ENCODE assay signal across 8 cellular contexts in the genomic region with DNA sequence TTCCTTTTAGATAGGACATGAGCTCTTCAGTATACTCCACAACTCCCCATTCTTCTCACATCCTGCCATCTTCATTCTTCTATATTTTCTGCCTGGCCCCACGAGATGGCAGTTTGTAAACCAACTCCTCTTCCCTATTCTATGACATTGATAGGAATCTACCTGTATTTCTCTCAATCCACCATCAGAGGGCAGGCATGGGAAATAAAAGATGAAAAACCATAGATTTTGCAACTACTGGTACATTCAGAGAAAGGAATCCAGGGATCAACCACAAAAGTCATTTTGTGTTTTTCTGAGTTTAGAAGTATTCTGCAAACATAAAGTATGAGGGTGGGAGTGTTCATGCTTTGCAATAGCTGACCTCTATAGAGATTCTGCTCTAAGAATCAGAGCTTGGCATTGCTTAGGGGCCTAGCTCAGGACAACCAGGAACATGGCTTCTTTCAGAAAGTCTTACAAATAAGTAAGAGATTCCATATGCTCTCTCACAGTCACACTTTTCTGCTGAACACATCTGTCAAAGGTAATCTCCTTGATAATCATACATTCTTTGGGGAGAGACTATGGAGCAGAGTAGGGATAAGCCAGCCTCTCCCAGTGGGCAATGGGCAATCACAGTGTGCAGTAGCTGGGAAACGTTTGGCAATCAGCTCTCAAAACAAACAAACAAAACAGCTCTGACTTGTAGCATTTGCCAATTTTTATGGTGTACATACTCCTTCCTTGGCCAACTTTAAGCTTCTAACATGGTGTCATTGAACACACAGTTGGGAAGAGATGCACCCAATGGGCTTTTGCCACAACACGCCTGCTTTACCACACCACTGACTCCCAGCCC. TPM values are rescaled to one million over a fixed set of nuclear protein-coding genes. Genes with fewer than 3 reads are reported as not detected.
DNase-seq lines count a peak whose midpoint lies in the region; TF ChIP-seq lines count a peak whose summit lies in the region.

No MANE protein-coding gene starts in this region.

- CTCF ChIA-PET in A673 (lab: Charles Lee) = interaction anchor here (1.6 kb wide), 1 partner anchor 294 kb away, joined by 4 read pairs; no protein-coding TSS in a partner anchor
- CTCF ChIA-PET in activated CD4-positive, alpha-beta memory T cell treated with anti-CD3 and anti-CD28 coated beads for 36 hours (lab: Charles Lee) = interaction anchor here (0.6 to 2.4 kb wide), 10 partner anchors 9 to 462 kb away, joined by 3 to 18 read pairs (median 4); no protein-coding TSS in a partner anchor

- H3K4me3 Mint-ChIP-seq in activated CD4-positive, alpha-beta memory T cell treated with anti-CD3 and anti-CD28 coated beads for 36 hours = no peak overlapping the region

- intact Hi-C loops in A673 (cut with micrococcal nuclease; ENCODE audit: unreplicated experiment) = loop anchor here (1.0 to 5.0 kb wide), 3 partner anchors 79 to 294 kb away; no protein-coding TSS in a partner anchor
- intact Hi-C loops in activated CD4-positive, alpha-beta memory T cell treated with anti-CD3 and anti-CD28 coated beads for 36 hours (cut with micrococcal nuclease) = loop anchor here (1.0 kb wide), 3 partner anchors 75 to 294 kb away; no protein-coding TSS in a partner anchor

- H3K4me2 ChIP-seq in OCI-LY3 (ENCODE audit: low read length) = no peak overlapping the region

- H3K9ac ChIP-seq in OCI-LY3 (ENCODE audit: low read length) = no peak overlapping the region

- peaks cover 10% of the 10 kb centered on the region for H3K27me3 Mint-ChIP-seq in activated CD4-positive, alpha-beta memory T cell treated with anti-CD3 and anti-CD28 coated beads for 36 hours

- no peaks in the 10 kb centered on the region for H3K79me2 ChIP-seq in OCI-LY3 (ENCODE audit: low read length)

- peak overlapping the region; percentile 36; the same call in 1 of the 2 replicates for H2AFZ ChIP-seq in OCI-LY3 (ENCODE audit: low read depth, low read length)

- no peaks in the 10 kb centered on the region for H4K20me1 ChIP-seq in OCI-LY3 (ENCODE audit: insufficient read depth, low read length)

- H3K27ac ChIP-seq in A673 (ENCODE audit: low read depth, low read length, poor library complexity, severe bottlenecking) (no peak overlapping the region), OCI-LY3 (ENCODE audit: low read length) (no peak overlapping the region)

- no peaks in the 10 kb centered on the region for H3K4me1 Mint-ChIP-seq in activated CD4-positive, alpha-beta memory T cell treated with anti-CD3 and anti-CD28 coated beads for 36 hours (ENCODE audit: low read depth)

- no TSS peak for BruUV-seq in A673 (replicated peaks; lab: Mats Ljungman, UMichigan)

- H3K36me3 ChIP-seq in A673 (ENCODE audit: insufficient read depth, low read length, poor library complexity, severe bottlenecking) = no peaks in the 10 kb centered on the region
- H3K36me3 ChIP-seq in OCI-LY3 (replicated peaks; ENCODE audit: low read depth, low read length) = no peaks in the 10 kb centered on the region

- H3K4me1 ChIP-seq in A673 (ENCODE audit: insufficient read depth, low read length, poor library complexity, severe bottlenecking) (no peaks in the 10 kb centered on the region), OCI-LY3 (ENCODE audit: low read length) (no peaks in the 10 kb centered on the region)

- TF ChIP-seq CTCF in A673 (conservative IDR thresholded peaks at IDR 0.05; ENCODE audit: low read depth, low read length) (peak; percentile 68), OCI-LY3 (IDR thresholded peaks at IDR 0.05; ENCODE audit: low read depth, low read length) (peak; percentile 71)

- peak; percentile 76 for DNase-seq in A673 (ENCODE audit: low spot score)
- DNase-seq in GM04503 (ENCODE audit: low read depth) = peak; percentile 65
- DNase-seq in KBM-7 = peak; percentile 70
- DNase-seq in dedifferentiated amniotic fluid mesenchymal stem cell (ENCODE audit: extremely low spot score) = peak; percentile 86
- DNase-seq in medulla oblongata (ENCODE audit: extremely low spot score) = peak; percentile 78
- DNase-seq in activated CD4-positive, alpha-beta memory T cell treated with anti-CD3 and anti-CD28 coated beads for 36 hours = no peak
- DNase-seq in activated CD4-positive, alpha-beta T cell treated with anti-CD3 and anti-CD28 coated beads, Interleukin-2, amount 50 U/mL, for 1 hour = no peak

- no peaks in the 10 kb centered on the region for H3K36me3 Mint-ChIP-seq in activated CD4-positive, alpha-beta memory T cell treated with anti-CD3 and anti-CD28 coated beads for 36 hours

- in situ Hi-C loops in KBM-7 (cut with MboI; ENCODE audit: low pct_unique_long_range_greater_than_20kb, low sequenced_read_pairs) = no loop called here

- POLR2A ChIA-PET in A673 (lab: Charles Lee; ENCODE audit: low non-redundant PET) = no interaction called here
- POLR2A ChIA-PET in activated CD4-positive, alpha-beta memory T cell treated with anti-CD3 and anti-CD28 coated beads for 36 hours (lab: Charles Lee) = no interaction called here

- H3K27ac Mint-ChIP-seq in activated CD4-positive, alpha-beta memory T cell treated with anti-CD3 and anti-CD28 coated beads for 36 hours = no peak overlapping the region

- H3K4me3 ChIP-seq in A673 (ENCODE audit: low read depth, low read length, poor library complexity, severe bottlenecking) = no peak overlapping the region
- H3K4me3 ChIP-seq in OCI-LY3 (ENCODE audit: low read length) = no peak overlapping the region

- H3K9me3 ChIP-seq in A673 (ENCODE audit: low read depth, low read length, poor library complexity, severe bottlenecking) (no peaks in the 10 kb centered on the region), OCI-LY3 (ENCODE audit: insufficient read depth, low read length) (no peaks in the 10 kb centered on the region)

- H3K9me3 Mint-ChIP-seq in activated CD4-positive, alpha-beta memory T cell treated with anti-CD3 and anti-CD28 coated beads for 36 hours = no peaks in the 10 kb centered on the region

- peaks cover 19% of the 10 kb centered on the region for H3K27me3 ChIP-seq in A673 (replicated peaks; ENCODE audit: insufficient read depth, low read depth, low read length, poor library complexity)
- no peaks in the 10 kb centered on the region for H3K27me3 ChIP-seq in OCI-LY3 (ENCODE audit: low read depth, low read length)

RNA-seq across cellular contexts. Expression of a gene that starts 43.1 kb away (rescaled TPM):
- total RNA-seq in A673 (2021) = 43.5 and 52.0 TPM in 2 replicates
- total RNA-seq in activated CD4-positive, alpha-beta memory T cell treated with anti-CD3 and anti-CD28 coated beads for 36 hours = 10 to 100 TPM; 44.7 to 56.5 TPM

Comparison
In these comparisons a context has a peak if more than half of its experiments do, and no peak if none do; other contexts are left out.
1. DNase-seq: peak in A673 (single experiment), GM04503 (single experiment), KBM-7 (single experiment), dedifferentiated amniotic fluid mesenchymal stem cell (single experiment) and medulla oblongata (single experiment); none in activated CD4-positive, alpha-beta memory T cell treated with anti-CD3 and anti-CD28 coated beads for 36 hours (single experiment) and activated CD4-positive, alpha-beta T cell treated with anti-CD3 and anti-CD28 coated beads, Interleukin-2, amount 50 U/mL, for 1 hour (single experiment).